8 cellular contexts compared by ENCODE assay signal in the genomic region with DNA sequence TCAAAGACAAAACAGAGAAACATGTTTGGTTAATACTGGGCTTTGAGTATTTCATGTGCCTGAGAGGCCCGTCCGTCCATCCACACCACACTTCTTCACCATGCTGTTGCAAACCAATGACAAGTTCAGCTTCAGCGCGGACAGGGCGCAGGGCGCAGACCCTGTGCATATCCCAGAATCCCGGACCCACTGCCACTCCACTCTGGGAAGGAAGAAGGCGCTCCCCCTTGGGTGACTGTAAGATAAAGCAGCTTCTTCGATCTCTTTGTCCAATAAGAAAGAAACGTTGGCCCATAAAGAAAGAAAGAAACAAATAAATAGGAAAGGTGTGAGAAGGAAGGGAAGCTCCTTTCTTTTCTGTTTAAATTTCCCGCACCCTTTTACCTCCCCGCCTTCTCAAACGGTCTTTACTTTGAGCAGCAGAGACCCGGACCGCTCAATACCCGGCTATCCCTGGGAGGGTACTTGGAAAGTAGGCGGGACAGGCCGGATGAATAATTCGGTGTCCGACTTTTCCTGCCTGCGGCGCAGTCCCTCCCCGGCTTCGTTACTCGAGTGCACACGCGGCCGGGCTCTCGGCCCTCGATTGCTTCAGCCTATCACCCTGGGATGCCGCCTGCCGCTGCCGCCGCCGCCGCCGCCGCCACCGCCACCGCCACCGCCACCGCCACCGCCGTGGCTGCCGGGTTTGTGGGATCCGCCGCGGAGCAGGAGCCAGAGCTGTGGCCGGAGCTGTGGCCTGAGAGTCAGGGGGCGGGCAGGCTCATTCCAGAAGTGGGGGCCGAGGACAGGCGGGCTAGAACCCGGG. TPM values are rescaled to one million over a fixed set of nuclear protein-coding genes. Genes with fewer than 3 reads are reported as not detected.
DNase-seq lines count a peak whose midpoint lies in the region; ATAC-seq, FAIRE-seq and TF ChIP-seq lines count a peak whose summit lies in the region.

No MANE protein-coding gene starts in this region.

- no peaks in the 10 kb centered on the region for H3K36me3 ChIP-seq in left lung

- H3K27ac ChIP-seq in left lung = peak overlapping the region; percentile 86 to 87

- peaks cover 0 to 20% of the 10 kb centered on the region in 2 donors for H3K27me3 ChIP-seq in left lung

- FAIRE-seq in GM18507 (lab: Jason Lieb, UNC) (peak; percentile 77), TTC549 (lab: Jason Lieb, UNC) (peak; percentile 86)

- H3K4me3 ChIP-seq in left lung = peak overlapping the region; percentile 81 to 95

- no peak for TF ChIP-seq CTCF in left lung (IDR thresholded peaks at IDR 0.05)

- H3K4me1 ChIP-seq in left lung = peaks cover 7 to 8% of the 10 kb centered on the region in 2 donors

- ATAC-seq in HG02970 (IDR thresholded peaks at IDR 0.05; ENCODE audit: low FRiP score, unreplicated experiment) = peak; percentile 80
- peak; percentile 93 for ATAC-seq in left lung

- no peaks in the 10 kb centered on the region for H3K9me3 ChIP-seq in left lung

- DNase-seq in A172 (ENCODE audit: low spot score) (peak; percentile 95), GM18507 (ENCODE audit: extremely low spot score, insufficient read length, low read depth) (peak; percentile 86), NCI-H1930 (lab: John Stamatoyannopoulos, UW) (peak; percentile 95 to 96), ecto neural progenitor cell (ENCODE audit: low spot score) (peak; percentile 95), left lung (peak; percentile 94 to 95)
- peak; percentile 60 for DNase-seq in stimulated activated CD4-positive, alpha-beta T cell treated with anti-CD3 and anti-CD28 coated beads, Interleukin-1b, Interleukin-23, amount 100 ng/mL, for 48 hours

- intact Hi-C loops in left lung (cut with DNase I) = no loop called here

RNA-seq across cellular contexts. Expression of a gene that starts 0.6 kb away (rescaled TPM):
- 18.7 and 23.8 TPM in 2 replicates for total RNA-seq in A172 (2014; rRNA removed; shearing (Covaris generic))
- 10 to 100 TPM; 27.5 to 30.2 TPM for total RNA-seq in left lung

Comparison
In these comparisons a context has a peak if more than half of its experiments do, and no peak if none do; other contexts are left out.
1. Peak in every context shown above with its lines: DNase-seq, ATAC-seq, H3K4me3 ChIP-seq and H3K27ac ChIP-seq.